10 cellular contexts compared by ENCODE assay signal in genomic region chr22:17896552-17896951, GRCh38.
DNase-seq lines count a peak whose midpoint lies in the region; ATAC-seq and TF ChIP-seq lines count a peak whose summit lies in the region.
"Had no signal": no experiment of that assay in that cellular context is flagged by ENCODE, and none has a peak within 500 bp of the region (broad histone marks: within the 10 kb centered on the region; RNA-seq: fewer than 3 reads in every experiment).

No MANE protein-coding gene starts in this region.

- no peak overlapping the region for H2AFZ ChIP-seq in DND-41 (ENCODE audit: low read depth, low read length)
- H2AFZ ChIP-seq in osteoblast (ENCODE audit: low read length): no peak overlapping the region

- peaks cover 3% of the 10 kb centered on the region for H3K4me1 Mint-ChIP-seq in CD8-positive, alpha-beta T cell (ENCODE audit: low read depth)

- H3K4me3 ChIP-seq in DND-41 (ENCODE audit: low read depth in 1 of 2, low read length in 2 of 2) (no peak overlapping the region), fibroblast of villous mesenchyme (ENCODE audit: low read depth, low read length) (no peak overlapping the region), osteoblast (ENCODE audit: insufficient read depth, low read length) (no peak overlapping the region)
- H3K4me3 ChIP-seq in CD8-positive, alpha-beta T cell (ENCODE audit: low read depth, low read length): no peak overlapping the region

- H3K4me2 ChIP-seq in DND-41 (ENCODE audit: insufficient read depth, low read length) (no peak overlapping the region), osteoblast (ENCODE audit: insufficient read depth, low read length) (no peak overlapping the region)

- H3K9me3 ChIP-seq in DND-41 (ENCODE audit: insufficient read depth, low read length, severe bottlenecking) (no peaks in the 10 kb centered on the region), osteoblast (ENCODE audit: low read depth, low read length) (no peaks in the 10 kb centered on the region)
- H3K9me3 ChIP-seq in CD8-positive, alpha-beta T cell (ENCODE audit: low read length): no peaks in the 10 kb centered on the region

- H3K27me3 ChIP-seq in DND-41 (ENCODE audit: insufficient read depth, low read length, poor library complexity) (no peaks in the 10 kb centered on the region), osteoblast (ENCODE audit: insufficient read depth, low read length) (no peaks in the 10 kb centered on the region)
- H3K27me3 ChIP-seq in CD8-positive, alpha-beta T cell (ENCODE audit: insufficient read depth, low read length): no peaks in the 10 kb centered on the region

- CTCF ChIA-PET in CD8-positive, alpha-beta T cell (lab: Charles Lee): no interaction called here

- no peak overlapping the region for H3K9ac ChIP-seq in DND-41 (ENCODE audit: low read depth, low read length)

- TF ChIP-seq CTCF in DND-41 (IDR thresholded peaks at IDR 0.05; ENCODE audit: borderline replicate concordance, extremely low read depth, low read length, poor library complexity, severe bottlenecking) (peak; percentile 13), fibroblast of villous mesenchyme (IDR thresholded peaks at IDR 0.05; ENCODE audit: insufficient read depth, low read depth, low read length) (peak; percentile 45), osteoblast (IDR thresholded peaks at IDR 0.05; ENCODE audit: extremely low read depth, low read depth, low read length) (peak; percentile 47)
- TF ChIP-seq CTCF in CD8-positive, alpha-beta T cell (IDR thresholded peaks at IDR 0.05): no peak

- H3K4me3 Mint-ChIP-seq in CD8-positive, alpha-beta T cell: no peak overlapping the region

- POLR2A ChIA-PET in CD8-positive, alpha-beta T cell (lab: Charles Lee): no interaction called here

- H3K9me3 Mint-ChIP-seq in CD8-positive, alpha-beta T cell: no peaks in the 10 kb centered on the region

- no peak for ATAC-seq in DND-41 (ENCODE audit: insufficient read depth, low read depth)
- ATAC-seq in SK-N-SH treated with all-trans-retinoic acid at 6 μM for 48 hours: peak; percentile 61
- no peak for ATAC-seq in HG02973 (IDR thresholded peaks at IDR 0.05; ENCODE audit: unreplicated experiment)
- no peak for ATAC-seq in CD8-positive, alpha-beta T cell

- H3K36me3 ChIP-seq in DND-41 (ENCODE audit: insufficient read depth, low read length): peaks cover 55% of the 10 kb centered on the region
- peaks cover 61% of the 10 kb centered on the region for H3K36me3 ChIP-seq in osteoblast (ENCODE audit: insufficient read depth, low read length)
- no peaks in the 10 kb centered on the region for H3K36me3 ChIP-seq in CD8-positive, alpha-beta T cell (ENCODE audit: insufficient read depth, low read length)

- H4K20me1 ChIP-seq in DND-41 (ENCODE audit: insufficient read depth, low read length) (0 out of 2 replicates have a peak, but pooled peaks cover 3% of the 10 kb centered on the region), osteoblast (ENCODE audit: insufficient read depth, low read length) (no peaks in the 10 kb centered on the region)

- DNase-seq in DND-41 (no peak), fibroblast of villous mesenchyme (ENCODE audit: low read depth) (no peak), osteoblast (ENCODE audit: insufficient read length, low spot score, missing footprints) (no peak), glomerular visceral epithelial cell (ENCODE audit: extremely low spot score) (no peak), HCEC 1CT (no peak)
- no peak for DNase-seq in CD8-positive, alpha-beta T cell
- DNase-seq: effector CD8-positive, alpha-beta T cell; NCI-H2107 had no signal

- no peaks in the 10 kb centered on the region for H3K79me2 ChIP-seq in DND-41 (ENCODE audit: insufficient read depth, low read length)
- H3K79me2 ChIP-seq in osteoblast (ENCODE audit: insufficient read depth, low read length): peaks cover 5% of the 10 kb centered on the region

- H3K4me1 ChIP-seq in DND-41 (ENCODE audit: insufficient read depth, low read length) (no peaks in the 10 kb centered on the region), osteoblast (ENCODE audit: insufficient read depth, low read length) (no peaks in the 10 kb centered on the region)
- H3K4me1 ChIP-seq in CD8-positive, alpha-beta T cell (ENCODE audit: insufficient read depth, low read length): no peaks in the 10 kb centered on the region

- peaks cover 39% of the 10 kb centered on the region for H3K36me3 Mint-ChIP-seq in CD8-positive, alpha-beta T cell

- H3K27ac ChIP-seq in DND-41 (ENCODE audit: low read length) (no peak overlapping the region), osteoblast (ENCODE audit: low read depth, low read length) (no peak overlapping the region)
- no peak overlapping the region for H3K27ac ChIP-seq in CD8-positive, alpha-beta T cell (ENCODE audit: low read depth, low read length)

- no peak overlapping the region for H3K27ac Mint-ChIP-seq in CD8-positive, alpha-beta T cell

- no peaks in the 10 kb centered on the region for H3K27me3 Mint-ChIP-seq in CD8-positive, alpha-beta T cell (ENCODE audit: low read depth)

- intact Hi-C loops in CD8-positive, alpha-beta T cell (cut with DNase I, micrococcal nuclease): no loop called here

TF ChIP-seq in SK-N-SH treated with all-trans-retinoic acid at 6 μM for 48 hours, 23 proteins besides CTCF, POLR2A, EP300 and RAD21:
- TF ChIP-seq TOX (CRISPR knock-in tag; IDR thresholded peaks at IDR 0.05; ENCODE audit: borderline replicate concordance): no peak
- TF ChIP-seq PPARA (CRISPR knock-in tag; IDR thresholded peaks at IDR 0.05; ENCODE audit: borderline replicate concordance): no peak
- TF ChIP-seq CSDC2 (CRISPR knock-in tag; IDR thresholded peaks at IDR 0.05): no peak
- no peak for TF ChIP-seq ISL1 (CRISPR knock-in tag; IDR thresholded peaks at IDR 0.05)
- TF ChIP-seq GLIS3 (CRISPR knock-in tag; IDR thresholded peaks at IDR 0.05): no peak
